23 cellular contexts compared by ENCODE assay signal in the genomic region with DNA sequence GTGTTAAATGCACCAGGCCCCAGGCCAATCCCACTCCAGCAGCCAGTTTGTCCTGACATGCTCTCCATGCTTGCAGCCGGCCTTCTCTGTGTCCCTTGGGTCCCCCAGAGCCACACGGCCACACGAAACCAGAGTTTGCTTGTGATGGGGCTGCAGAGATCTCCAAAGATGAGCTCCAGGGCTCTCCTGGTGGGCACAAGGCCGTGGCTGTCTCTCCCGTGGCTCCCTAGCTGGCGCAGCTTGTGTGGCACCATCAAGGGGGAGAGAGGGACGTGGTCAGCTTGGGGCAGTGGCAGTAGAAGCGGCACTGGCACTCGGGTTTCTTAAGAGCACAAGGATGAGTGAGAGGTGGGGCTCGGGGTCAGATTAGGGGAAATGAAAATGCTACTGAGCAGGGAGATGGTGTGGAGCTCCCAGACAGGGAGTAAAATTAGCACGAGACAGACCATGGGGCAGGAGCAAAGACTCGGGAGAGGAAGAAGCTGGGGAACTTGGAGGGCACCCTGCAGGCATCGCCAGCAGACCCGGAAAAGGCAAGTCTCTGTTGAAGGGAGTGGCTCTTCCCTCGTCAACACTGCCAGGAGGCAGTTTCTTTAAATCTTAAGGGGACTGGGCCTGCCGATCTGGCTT.
"Had no signal": no experiment of that assay in that cellular context is flagged by ENCODE, and none has a peak within 500 bp of the region (broad histone marks: within the 10 kb centered on the region; RNA-seq: fewer than 3 reads in every experiment).

No MANE protein-coding gene starts in this region.

- ATAC-seq: activated CD4-positive, alpha-beta T cell treated with anti-CD3 and anti-CD28 coated beads for 36 hours; activated naive CD4-positive, alpha-beta T cell treated with anti-CD3 and anti-CD28 coated beads, Interleukin-2, amount 50 U/mL, for 72 hours; effector memory CD8-positive, alpha-beta T cell; left lung; mucosa of descending colon; stimulated activated memory B cell treated with anti-CD40 and anti-IgM and Interleukin-4, amounts not matched to agents 10 μg/mL and 1 μg/mL and 100 μg/mL, for 72 hours had no signal

- DNase-seq: activated CD4-positive, alpha-beta T cell treated with anti-CD3 and anti-CD28 coated beads for 36 hours; activated CD4-positive, alpha-beta T cell treated with anti-CD3 and anti-CD28 coated beads, Interleukin-2, amount 50 U/mL, for 48 hours; activated gamma-delta T cell treated with Interleukin-2 at 50 U/mL for 16 hours; activated T-cell treated with anti-CD3 and anti-CD28 coated beads for 4 hours; effector memory CD8-positive, alpha-beta T cell; esophagus squamous epithelium; left lung; mammary epithelial cell; mucosa of descending colon; naive B cell; right lobe of liver; stimulated activated CD4-positive, alpha-beta T cell treated with anti-CD3 and anti-CD28 coated beads, Interleukin-4, amount 100 ng/mL, for 4 hours; SW 1271; T-helper 2 cell; thyroid gland had no signal

- H3K27ac ChIP-seq: adrenal gland, breast epithelium, esophagus squamous epithelium, hepatocyte, left lung, right lobe of liver, thyroid gland had no signal

- H3K9me3 ChIP-seq: adrenal gland, breast epithelium, esophagus squamous epithelium, mucosa of descending colon, right lobe of liver, thyroid gland had no signal

- H3K4me3 ChIP-seq: adrenal gland, breast epithelium, esophagus squamous epithelium, hepatocyte, left lung, mucosa of descending colon, right lobe of liver, smooth muscle cell, thyroid gland had no signal

- H2AFZ ChIP-seq: hepatocyte had no signal

- H3K36me3 ChIP-seq: adrenal gland, breast epithelium, esophagus squamous epithelium, left lung, right lobe of liver, thyroid gland had no signal

- H3K4me1 ChIP-seq: adrenal gland, breast epithelium, left lung, right lobe of liver, thyroid gland had no signal

- H3K27me3 ChIP-seq: adrenal gland, breast epithelium, hepatocyte, left lung, right lobe of liver, thyroid gland had no signal

- H3K4me2 ChIP-seq: hepatocyte, smooth muscle cell had no signal

- FAIRE-seq: astrocyte, islet of Langerhans had no signal
